In the genomic region with DNA sequence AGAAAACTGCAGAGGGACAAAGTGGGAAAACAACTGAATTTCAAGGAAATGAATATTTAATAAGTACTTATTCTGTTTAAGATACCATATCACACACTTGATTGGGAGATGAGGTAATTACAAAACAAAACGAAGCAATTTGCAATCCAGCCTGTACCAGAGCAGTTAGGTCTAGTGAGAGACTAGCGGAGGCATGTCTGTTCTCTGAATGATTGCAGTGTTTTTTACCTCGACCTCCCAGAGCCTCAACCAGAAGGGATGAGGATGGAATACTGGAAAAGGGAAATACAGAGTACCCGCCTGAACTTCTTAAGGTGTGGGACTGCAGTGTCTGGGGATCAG, we compare ENCODE assay signal across 9 cellular contexts. TPM values are rescaled to one million over a fixed set of nuclear protein-coding genes. Genes with fewer than 3 reads are reported as not detected.
DNase-seq lines count a peak whose midpoint lies in the region; ATAC-seq and TF ChIP-seq lines count a peak whose summit lies in the region.
"Had no signal": no experiment of that assay in that cellular context is flagged by ENCODE, and none has a peak within 500 bp of the region (broad histone marks: within the 10 kb centered on the region; RNA-seq: fewer than 3 reads in every experiment).

No MANE protein-coding gene starts in this region.

- TF ChIP-seq CTCF in heart left ventricle (IDR thresholded peaks at IDR 0.05): no peak
- TF ChIP-seq CTCF in smooth muscle cell (IDR thresholded peaks at IDR 0.05; ENCODE audit: borderline replicate concordance, insufficient read depth, poor library complexity, severe bottlenecking): no peak

- H3K79me2 ChIP-seq in smooth muscle cell (ENCODE audit: low read depth): no peaks in the 10 kb centered on the region

- H3K36me3 Mint-ChIP-seq in T-helper 17 cell (ENCODE audit: low read depth): no peaks in the 10 kb centered on the region

- no peak overlapping the region for H3K27ac Mint-ChIP-seq in T-helper 17 cell

- H3F3A ChIP-seq in smooth muscle cell (ENCODE audit: low read depth): peaks cover 18% of the 10 kb centered on the region

- H3K4me3 Mint-ChIP-seq in T-helper 17 cell: no peak overlapping the region
- H3K4me3 Mint-ChIP-seq: immature natural killer cell had no signal

- H3K4me3 ChIP-seq in heart left ventricle (no peak overlapping the region), smooth muscle cell (no peak overlapping the region)

- H3K9me3 ChIP-seq in heart left ventricle (no peaks in the 10 kb centered on the region), smooth muscle cell (replicated peaks; ENCODE audit: low read depth) (no peaks in the 10 kb centered on the region), T-helper 17 cell (ENCODE audit: control insufficient read depth, low read length, poor library complexity, severe bottlenecking) (no peaks in the 10 kb centered on the region)

- peak overlapping the region; percentile 72 for H3K4me2 ChIP-seq in smooth muscle cell

- peak overlapping the region; percentile 37 to 79 (median 59) for H3K27ac ChIP-seq in heart left ventricle
- H3K27ac ChIP-seq in smooth muscle cell (ENCODE audit: low read depth): peak overlapping the region; percentile 92

- ATAC-seq in heart left ventricle (peak in 2 of 4 donors; percentile 19 to 21), T-helper 17 cell (no peak)

- peak overlapping the region; percentile 60 for H3K9ac ChIP-seq in smooth muscle cell (ENCODE audit: low read depth)

- H3K27me3 ChIP-seq in heart left ventricle: no peaks in the 10 kb centered on the region
- no peaks in the 10 kb centered on the region for H3K27me3 ChIP-seq in smooth muscle cell (ENCODE audit: low read depth)

- H4K20me1 ChIP-seq in smooth muscle cell (ENCODE audit: low read depth): no peaks in the 10 kb centered on the region

- intact Hi-C loops in heart left ventricle (cut with DNase I): loop anchor here in 3 of 10 donors (5.0 to 10.0 kb wide), 2 partner anchors 60 to 142 kb away; partner anchors contain the start of gene PIK3CB (in 3 of the 3)

- 53 to 61% (median 56%) methylated on average over 4 of the region's 4 CpGs for WGBS in heart left ventricle, 4 donors
- 70% methylated on average over 4 of the region's 4 CpGs for WGBS in smooth muscle cell (ENCODE audit: low lambda C conversion rate)

- no peaks in the 10 kb centered on the region for H3K36me3 ChIP-seq in heart left ventricle
- no peaks in the 10 kb centered on the region for H3K36me3 ChIP-seq in smooth muscle cell (ENCODE audit: low read depth)

- H3K27me3 Mint-ChIP-seq in T-helper 17 cell: no peaks in the 10 kb centered on the region

- no peak for TF ChIP-seq POLR2A in heart left ventricle (IDR thresholded peaks at IDR 0.05)

- in situ Hi-C loops in KBM-7 (cut with MboI; ENCODE audit: low pct_unique_long_range_greater_than_20kb, low sequenced_read_pairs): no loop called here

- peak overlapping the region; percentile 6 for H2AFZ ChIP-seq in smooth muscle cell (ENCODE audit: low read depth)

- H3K4me1 ChIP-seq in heart left ventricle (peaks cover 9 to 41% (median 22%) of the 10 kb centered on the region in 12 donors), smooth muscle cell (ENCODE audit: low read depth) (peaks cover 13% of the 10 kb centered on the region)

- peaks cover 11% of the 10 kb centered on the region for H3K4me1 Mint-ChIP-seq in T-helper 17 cell

- DNase-seq in KBM-7 (peak; percentile 47), amniotic epithelial cell (ENCODE audit: low read depth) (peak; percentile 47), heart left ventricle (no peak), smooth muscle cell (lab: John Stamatoyannopoulos, UW; ENCODE audit: unreplicated experiment) (no peak), T-helper 9 cell (no peak), middle frontal gyrus (ENCODE audit: extremely low spot score, low spot score) (no peak), T-helper 17 cell (no peak), SIG-M5 treated with dmso at 0.1 percent for 504 hours (lab: John Stamatoyannopoulos, UW; ENCODE audit: unreplicated experiment) (no peak)
- DNase-seq: immature natural killer cell had no signal

RNA-seq across cellular contexts. Expression of gene PIK3CB, which starts 59.5 kb away (rescaled TPM):
- total RNA-seq in heart left ventricle (10 to 100 TPM; 23.4 to 38.1 (median 29.4) TPM), smooth muscle cell (3.6 and 4.5 TPM in 2 replicates), T-helper 17 cell (10 to 100 TPM; 26.5 to 36.2 TPM)
- polyA plus RNA-seq in heart left ventricle (10 to 100 TPM in 1 of 2 donors, 1 to 10 TPM in 1; 6.9 to 30.5 TPM), smooth muscle cell (2.5 and 2.6 TPM in 2 replicates)

Comparison
In these comparisons a context has a peak if more than half of its experiments do, and no peak if none do; other contexts are left out.
1. DNase-seq: peak in KBM-7 (single experiment) and amniotic epithelial cell (single experiment); none in heart left ventricle (0 of 5), smooth muscle cell (single experiment), T-helper 9 cell (single experiment), middle frontal gyrus (single experiment), T-helper 17 cell (0 of 3) and SIG-M5 treated with dmso at 0.1 percent for 504 hours (single experiment).